Comparison of ENCODE assay signal across 8 cellular contexts in the genomic region with DNA sequence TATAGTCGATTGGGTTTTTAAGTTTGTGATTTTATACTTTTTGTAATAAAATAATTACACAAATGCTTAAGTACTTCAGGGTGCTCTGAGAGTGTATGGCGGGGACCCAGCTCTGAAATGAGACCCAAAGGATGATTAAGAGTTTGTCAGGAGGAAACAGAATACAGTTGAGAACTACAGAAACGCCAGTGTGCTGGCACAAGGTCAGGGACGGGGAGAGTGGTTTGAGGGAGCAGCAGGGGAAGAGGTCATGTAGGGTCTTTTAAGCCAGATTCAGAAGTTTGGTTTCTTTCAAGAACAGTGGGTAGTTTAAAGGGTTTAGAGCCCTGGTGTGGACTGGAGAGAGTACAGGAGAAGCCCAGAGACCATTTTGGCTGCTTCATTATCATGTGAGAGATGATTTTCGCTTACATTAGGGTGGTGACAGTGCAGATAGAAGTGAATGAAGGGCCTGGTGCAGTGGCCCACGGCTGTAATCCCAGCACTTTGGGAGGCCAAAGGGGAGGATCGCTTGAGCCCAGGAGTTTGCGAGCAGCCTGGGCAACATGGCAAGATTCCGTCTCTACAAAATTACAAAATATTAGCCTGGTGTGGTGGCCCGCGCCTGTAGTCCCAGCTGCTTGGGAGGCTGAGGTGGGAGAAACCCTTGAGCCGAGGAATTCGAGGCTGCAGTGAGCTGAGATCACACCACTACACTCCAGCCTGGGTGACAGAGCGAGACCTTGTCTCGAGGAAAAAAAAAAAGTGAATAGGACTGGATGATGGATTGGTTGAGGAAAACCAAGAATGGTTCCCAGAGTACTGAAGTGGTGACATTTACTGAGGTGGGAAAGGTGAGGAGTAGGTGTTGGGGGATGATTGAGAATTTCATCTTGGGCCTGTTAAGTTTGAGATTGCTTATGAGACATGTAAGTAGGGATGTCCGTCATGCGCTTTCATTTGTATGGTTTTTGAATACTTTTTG. TPM values are rescaled to one million over a fixed set of nuclear protein-coding genes. Genes with fewer than 3 reads are reported as not detected.
DNase-seq lines count a peak whose midpoint lies in the region; ATAC-seq lines count a peak whose summit lies in the region.

No MANE protein-coding gene starts in this region.

- peak; percentile 20 for DNase-seq in stimulated activated CD4-positive, alpha-beta T cell treated with anti-CD3 and anti-CD28 coated beads, Interleukin-15, amount 100 ng/mL, for 24 hours
- no peak for DNase-seq in stimulated activated CD4-positive, alpha-beta T cell treated with anti-CD3 and anti-CD28 coated beads, Interleukin-4, amount 100 ng/mL, for 4 hours
- peak in 1 of 3 donors; percentile 18 for DNase-seq in immature natural killer cell
- peak; percentile 16 for DNase-seq in stimulated activated naive CD8-positive, alpha-beta T cell treated with anti-CD3 and anti-CD28 coated beads, Interleukin-15, Interleukin-2, amounts not matched to agents 100 U/mL and 50 U/mL, for 24 hours
- DNase-seq in stimulated activated CD4-positive, alpha-beta T cell treated with anti-CD3 and anti-CD28 coated beads, Interleukin-12 subunit alpha, Interleukin-12 subunit beta, amount 100 ng/mL, for 4 hours = no peak
- DNase-seq in COLO668 (lab: John Stamatoyannopoulos, UW; ENCODE audit: unreplicated experiment) = no peak

- H3K4me3 Mint-ChIP-seq in activated naive CD8-positive, alpha-beta T cell = peak overlapping the region; percentile 100
- peak overlapping the region; percentile 96 to 100 (median 99) for H3K4me3 Mint-ChIP-seq in immature natural killer cell

- H3K27ac Mint-ChIP-seq in activated naive CD8-positive, alpha-beta T cell = peak overlapping the region; percentile 100
- H3K27ac Mint-ChIP-seq in immature natural killer cell = peak overlapping the region; percentile 99 to 100 (median 100)

- H3K36me3 Mint-ChIP-seq in activated naive CD8-positive, alpha-beta T cell = peaks cover 12% of the 10 kb centered on the region
- H3K36me3 Mint-ChIP-seq in immature natural killer cell = peaks cover 0 to 4% (median 0%) of the 10 kb centered on the region in 3 donors

- H3K9me3 Mint-ChIP-seq in activated naive CD8-positive, alpha-beta T cell (ENCODE audit: low read depth) = no peaks in the 10 kb centered on the region
- no peaks in the 10 kb centered on the region for H3K9me3 Mint-ChIP-seq in immature natural killer cell

- H3K4me1 Mint-ChIP-seq in activated naive CD8-positive, alpha-beta T cell (ENCODE audit: low read depth) = peaks cover 64% of the 10 kb centered on the region
- peaks cover 71 to 80% of the 10 kb centered on the region in 2 donors for H3K4me1 Mint-ChIP-seq in immature natural killer cell

- no peak for ATAC-seq in stimulated activated naive CD8-positive, alpha-beta T cell treated with anti-CD3 and anti-CD28 coated beads, Interleukin-15, Interleukin-2, amounts not matched to agents 100 U/mL and 50 U/mL, for 24 hours
- no peak for ATAC-seq in GM18502 (IDR thresholded peaks at IDR 0.05; ENCODE audit: poor library complexity, unreplicated experiment)

- no peaks in the 10 kb centered on the region for H3K27me3 Mint-ChIP-seq in activated naive CD8-positive, alpha-beta T cell
- peaks cover 11 to 21% (median 16%) of the 10 kb centered on the region in 3 donors for H3K27me3 Mint-ChIP-seq in immature natural killer cell (ENCODE audit: low read depth in 3 of 3)

RNA-seq across cellular contexts. Expression of a gene that starts 1.4 kb away (rescaled TPM):
- 10 to 100 TPM; 30.0 to 38.2 (median 33.5) TPM for polyA plus RNA-seq in immature natural killer cell

RNA-seq across cellular contexts. Expression of a gene that starts 30.7 kb away (rescaled TPM):
- 100 to 1,000 TPM in 2 of 3 donors, 10 to 100 TPM in 1; 92.8 to 153 (median 145) TPM for polyA plus RNA-seq in immature natural killer cell

Comparison
In these comparisons a context has a peak if more than half of its experiments do, and no peak if none do; other contexts are left out.
1. DNase-seq: peak in stimulated activated CD4-positive, alpha-beta T cell treated with anti-CD3 and anti-CD28 coated beads, Interleukin-15, amount 100 ng/mL, for 24 hours (single experiment) and stimulated activated naive CD8-positive, alpha-beta T cell treated with anti-CD3 and anti-CD28 coated beads, Interleukin-15, Interleukin-2, amounts not matched to agents 100 U/mL and 50 U/mL, for 24 hours (single experiment); none in stimulated activated CD4-positive, alpha-beta T cell treated with anti-CD3 and anti-CD28 coated beads, Interleukin-4, amount 100 ng/mL, for 4 hours (0 of 2), stimulated activated CD4-positive, alpha-beta T cell treated with anti-CD3 and anti-CD28 coated beads, Interleukin-12 subunit alpha, Interleukin-12 subunit beta, amount 100 ng/mL, for 4 hours (single experiment) and COLO668 (single experiment).